In genomic region chr15:93719941-93720351, GRCh38 we compare ENCODE assay signal across 19 cellular contexts.
"Had no signal": no experiment of that assay in that cellular context is flagged by ENCODE, and none has a peak within 500 bp of the region (broad histone marks: within the 10 kb centered on the region; RNA-seq: fewer than 3 reads in every experiment).

No MANE protein-coding gene starts in this region.

- H3K27me3 ChIP-seq: thyroid gland, uterus had no signal

- H3K4me1 ChIP-seq: thyroid gland, uterus had no signal

- H3K27ac ChIP-seq: cardiac muscle cell, thyroid gland, uterus had no signal

- DNase-seq: activated CD4-positive, alpha-beta memory T cell treated with anti-CD3 and anti-CD28 coated beads for 36 hours; activated CD4-positive, alpha-beta T cell treated with anti-CD3 and anti-CD28 coated beads for 36 hours; activated gamma-delta T cell; activated naive CD8-positive, alpha-beta T cell treated with anti-CD3 and anti-CD28 coated beads for 36 hours; activated T-cell treated with anti-CD3 and anti-CD28 coated beads, Interleukin-2, amount 50 U/mL, for 72 hours; foreskin fibroblast; head of caudate nucleus; kidney glomerular epithelial cell; mesendoderm; natural killer cell; nucleus accumbens; posterior cingulate gyrus; retina; stimulated activated CD4-positive, alpha-beta T cell treated with anti-CD3 and anti-CD28 coated beads, Interleukin-2, amount 100 ng/mL, for 48 hours; thyroid gland; uterus had no signal

- H3K4me3 ChIP-seq: cardiac muscle cell, thyroid gland, uterus had no signal

- H3K9me3 ChIP-seq: thyroid gland, uterus had no signal

- H3K36me3 ChIP-seq: cardiac muscle cell, thyroid gland, uterus had no signal

- ATAC-seq: activated CD4-positive, alpha-beta T cell treated with anti-CD3 and anti-CD28 coated beads for 36 hours; activated T-cell treated with anti-CD3 and anti-CD28 coated beads, Interleukin-2, amount 50 U/mL, for 72 hours; esophagus mucosa; natural killer cell; stimulated activated memory B cell treated with anti-CD40 and anti-IgM and Interleukin-4, amounts not matched to agents 10 μg/mL and 1 μg/mL and 100 μg/mL, for 72 hours had no signal
